Comparison of ENCODE assay signal across 8 cellular contexts in genomic region chr12:94149781-94150482, GRCh38. TPM values are rescaled to one million over a fixed set of nuclear protein-coding genes. Genes with fewer than 3 reads are reported as not detected.
DNase-seq lines count a peak whose midpoint lies in the region; ATAC-seq, FAIRE-seq and TF ChIP-seq lines count a peak whose summit lies in the region.

No MANE protein-coding gene starts in this region.

- ATAC-seq in GM19372 (IDR thresholded peaks at IDR 0.05; ENCODE audit: low read depth, unreplicated experiment) (peak; percentile 9), HG03571 (IDR thresholded peaks at IDR 0.05; ENCODE audit: unreplicated experiment) (no peak)
- peak; percentile 3 for ATAC-seq in stimulated activated effector memory CD8-positive, alpha-beta T cell treated with anti-CD3 and anti-CD28 coated beads, Interleukin-12 subunit alpha, Interleukin-12 subunit beta, amount 100 ng/mL, for 72 hours

- H3K9me3 ChIP-seq in astrocyte (ENCODE audit: insufficient read depth, low read depth, low read length) (no peaks in the 10 kb centered on the region), PC-9 (ENCODE audit: insufficient read depth, low read depth) (no peaks in the 10 kb centered on the region)

- no peak overlapping the region for H3K27ac ChIP-seq in KMS-11
- no peak overlapping the region for H3K27ac ChIP-seq in astrocyte (ENCODE audit: low read depth, low read length)
- no peak overlapping the region for H3K27ac ChIP-seq in PC-9

- no peaks in the 10 kb centered on the region for H3K9me2 ChIP-seq in PC-9 (ENCODE audit: insufficient read depth)

- H3K27me3 ChIP-seq in KMS-11 (ENCODE audit: insufficient read depth, low read depth) (no peaks in the 10 kb centered on the region), astrocyte (ENCODE audit: insufficient read depth, low read length) (peaks cover 81% of the 10 kb centered on the region), PC-9 (ENCODE audit: insufficient read depth, low read depth) (peaks cover 51% of the 10 kb centered on the region)

- no TSS peak for BruUV-seq in PC-9 (replicated peaks; lab: Mats Ljungman, UMichigan)

- intact Hi-C loops in CD14-positive monocyte (cut with micrococcal nuclease) (loop anchor here (5.0 to 10.0 kb wide), 4 partner anchors 32 to 382 kb away; no protein-coding TSS in a partner anchor), PC-9 (cut with micrococcal nuclease; ENCODE audit: unreplicated experiment) (loop anchor here (10.0 kb wide), 1 partner anchor 1385 kb away; no protein-coding TSS in a partner anchor)

- no peak for FAIRE-seq in astrocyte (lab: Jason Lieb, UNC)

- TF ChIP-seq CTCF in CD14-positive monocyte (IDR thresholded peaks at IDR 0.05), result no peak
- no peak for TF ChIP-seq CTCF in KMS-11 (conservative IDR thresholded peaks at IDR 0.05; ENCODE audit: low read depth, low read length)
- no peak for TF ChIP-seq CTCF in astrocyte (IDR thresholded peaks at IDR 0.05; ENCODE audit: insufficient read depth, low read depth, low read length)
- no peak for TF ChIP-seq CTCF in PC-9 (conservative IDR thresholded peaks at IDR 0.05)

- peaks cover 3 to 14% (median 8%) of the 10 kb centered on the region in 3 donors for H3K27me3 Mint-ChIP-seq in CD14-positive monocyte (ENCODE audit: low read depth in 3 of 3)
- peaks cover 40% of the 10 kb centered on the region for H3K27me3 Mint-ChIP-seq in astrocyte (ENCODE audit: low read depth, unreplicated experiment)

- H4K20me1 ChIP-seq in KMS-11 (ENCODE audit: insufficient read depth), result no peaks in the 10 kb centered on the region
- no peaks in the 10 kb centered on the region for H4K20me1 ChIP-seq in astrocyte (ENCODE audit: insufficient read depth, low read length)
- no peaks in the 10 kb centered on the region for H4K20me1 ChIP-seq in PC-9 (ENCODE audit: insufficient read depth)

- H3F3A ChIP-seq in PC-9 (ENCODE audit: insufficient read depth, low read depth), result no peaks in the 10 kb centered on the region

- CTCF ChIA-PET in PC-9 (lab: Charles Lee), result no interaction called here

- no peaks in the 10 kb centered on the region; the same call in 1 of the 2 replicates for H3K79me2 ChIP-seq in KMS-11 (ENCODE audit: insufficient read depth, low read depth)
- no peaks in the 10 kb centered on the region for H3K79me2 ChIP-seq in astrocyte (ENCODE audit: insufficient read depth, low read length)
- H3K79me2 ChIP-seq in PC-9 (ENCODE audit: low read depth), result no peaks in the 10 kb centered on the region

- peak overlapping the region; percentile 89 for H3K4me2 ChIP-seq in KMS-11
- peak overlapping the region; percentile 80 for H3K4me2 ChIP-seq in astrocyte (ENCODE audit: low read length)
- no peak overlapping the region for H3K4me2 ChIP-seq in PC-9

- H2AFZ ChIP-seq in KMS-11 (ENCODE audit: low read depth) (peak overlapping the region; percentile 75), astrocyte (ENCODE audit: low read depth, low read length) (peak overlapping the region; percentile 56), PC-9 (no peak overlapping the region)

- H3K4me3 ChIP-seq in KMS-11 (IDR thresholded peaks at IDR 0.05; ENCODE audit: insufficient read depth, low read depth, low read length) (no peak overlapping the region), astrocyte (ENCODE audit: insufficient read depth, low read depth, low read length) (no peak overlapping the region), PC-9 (no peak overlapping the region)

- peaks cover 29% of the 10 kb centered on the region for H3K4me1 ChIP-seq in KMS-11 (ENCODE audit: low read depth, poor library complexity, severe bottlenecking)
- peaks cover 7% of the 10 kb centered on the region for H3K4me1 ChIP-seq in astrocyte (ENCODE audit: insufficient read depth, low read length)
- no peaks in the 10 kb centered on the region for H3K4me1 ChIP-seq in PC-9 (replicated peaks; ENCODE audit: insufficient read depth)

- peak overlapping the region; percentile 99 for H3K4me3 Mint-ChIP-seq in CD14-positive monocyte
- H3K4me3 Mint-ChIP-seq in astrocyte (ENCODE audit: unreplicated experiment), result peak overlapping the region; percentile 80
- peak overlapping the region; percentile 92 for H3K4me3 Mint-ChIP-seq in stimulated activated effector memory CD8-positive, alpha-beta T cell treated with anti-CD3 and anti-CD28 coated beads, Interleukin-12 subunit alpha, Interleukin-12 subunit beta, amount 100 ng/mL, for 72 hours

- H3K27ac Mint-ChIP-seq in CD14-positive monocyte, result peak overlapping the region; percentile 65 to 93 (median 78)
- no peak overlapping the region for H3K27ac Mint-ChIP-seq in astrocyte (ENCODE audit: unreplicated experiment)
- H3K27ac Mint-ChIP-seq in stimulated activated effector memory CD8-positive, alpha-beta T cell treated with anti-CD3 and anti-CD28 coated beads, Interleukin-12 subunit alpha, Interleukin-12 subunit beta, amount 100 ng/mL, for 72 hours, result peak overlapping the region; percentile 75

- H3K9me3 Mint-ChIP-seq in CD14-positive monocyte (peaks cover 0 to 2% (median 0%) of the 10 kb centered on the region in 7 donors), astrocyte (ENCODE audit: unreplicated experiment) (no peaks in the 10 kb centered on the region)
- no peaks in the 10 kb centered on the region for H3K9me3 Mint-ChIP-seq in stimulated activated effector memory CD8-positive, alpha-beta T cell treated with anti-CD3 and anti-CD28 coated beads, Interleukin-12 subunit alpha, Interleukin-12 subunit beta, amount 100 ng/mL, for 72 hours

- H3K36me3 Mint-ChIP-seq in CD14-positive monocyte (peaks cover 15 to 18% of the 10 kb centered on the region in 2 donors), astrocyte (ENCODE audit: low read depth, unreplicated experiment) (no peaks in the 10 kb centered on the region)
- H3K36me3 Mint-ChIP-seq in stimulated activated effector memory CD8-positive, alpha-beta T cell treated with anti-CD3 and anti-CD28 coated beads, Interleukin-12 subunit alpha, Interleukin-12 subunit beta, amount 100 ng/mL, for 72 hours, result peaks cover 8% of the 10 kb centered on the region

- H3K36me3 ChIP-seq in KMS-11 (ENCODE audit: insufficient read depth) (no peaks in the 10 kb centered on the region), astrocyte (ENCODE audit: insufficient read depth, low read length) (no peaks in the 10 kb centered on the region), PC-9 (ENCODE audit: low read depth) (no peaks in the 10 kb centered on the region)

- POLR2A ChIA-PET in PC-9 (lab: Charles Lee; ENCODE audit: unreplicated experiment), result no interaction called here

- DNase-seq in CD14-positive monocyte (ENCODE audit: low spot score) (no peak), astrocyte (ENCODE audit: low read depth) (no peak), iris pigment epithelial cell (ENCODE audit: low read depth) (peak; percentile 55), PC-9 (no peak)
- no peak for DNase-seq in stimulated activated effector memory CD8-positive, alpha-beta T cell treated with anti-CD3 and anti-CD28 coated beads, Interleukin-12 subunit alpha, Interleukin-12 subunit beta, amount 100 ng/mL, for 72 hours (ENCODE audit: low spot score in 2 of 2)

- peaks cover 52% of the 10 kb centered on the region for H3K4me1 Mint-ChIP-seq in CD14-positive monocyte
- H3K4me1 Mint-ChIP-seq in astrocyte (ENCODE audit: low read depth, unreplicated experiment), result no peaks in the 10 kb centered on the region
- H3K4me1 Mint-ChIP-seq in stimulated activated effector memory CD8-positive, alpha-beta T cell treated with anti-CD3 and anti-CD28 coated beads, Interleukin-12 subunit alpha, Interleukin-12 subunit beta, amount 100 ng/mL, for 72 hours, result peaks cover 36% of the 10 kb centered on the region

- H3K9ac ChIP-seq in KMS-11 (peak overlapping the region; percentile 18; the same call in 1 of the 2 replicates), astrocyte (ENCODE audit: low read length) (no peak overlapping the region)

RNA-seq across cellular contexts. Expression of gene PLXNC1, which starts 1.6 kb away (rescaled TPM):
- 10 to 100 TPM; 14.3 to 15.4 TPM for polyA plus RNA-seq in CD14-positive monocyte
- total RNA-seq in astrocyte (5.8 and 6.9 TPM in 2 replicates), PC-9 (2021) (1.4 and 2.3 TPM in 2 replicates)
